23 cellular contexts compared by ENCODE assay signal in genomic region chr13:53238241-53238640, GRCh38.
A peak's percentile ranks its signal among the peaks of the same experiment; 100 is the strongest.
DNase-seq lines count a peak whose midpoint lies in the region; ATAC-seq and TF ChIP-seq lines count a peak whose summit lies in the region.
"Had no signal": no experiment of that assay in that cellular context is flagged by ENCODE, and none has a peak within 500 bp of the region (broad histone marks: within the 10 kb centered on the region; RNA-seq: fewer than 3 reads in every experiment).

No MANE protein-coding gene starts in this region.

- no peak overlapping the region for H3K27ac ChIP-seq in smooth muscle cell (ENCODE audit: low read depth)
- H3K27ac ChIP-seq: breast epithelium, gastrocnemius medialis, GM23248, left lung, neutrophil, SJSA1, transverse colon had no signal

- H3K4me3 Mint-ChIP-seq in WTC11: no peak overlapping the region
- H3K4me3 Mint-ChIP-seq: activated T-helper 17 cell treated with anti-CD3 and anti-CD28 coated beads, Interleukin-2, amount 50 U/mL, for 72 hours; stimulated activated naive B cell treated with anti-CD40 and anti-IgM and Interleukin-4, amounts not matched to agents 10 μg/mL and 1 μg/mL and 100 μg/mL, for 72 hours; T-helper 2 cell treated with Interferon-gamma antibody and Interleukin-4, amounts not matched to agents 5 μg/mL and 100 μg/mL, for 36 hours had no signal

- peak; percentile 60 for ATAC-seq in WTC11
- ATAC-seq: activated T-helper 17 cell treated with anti-CD3 and anti-CD28 coated beads, Interleukin-2, amount 50 U/mL, for 72 hours; gastrocnemius medialis; left lung; mucosa of descending colon; stimulated activated naive B cell treated with anti-CD40 and anti-IgM and Interleukin-4, amounts not matched to agents 10 μg/mL and 1 μg/mL and 100 μg/mL, for 72 hours had no signal

- no peak overlapping the region for H3K4me3 ChIP-seq in smooth muscle cell
- H3K4me3 ChIP-seq: breast epithelium, dorsolateral prefrontal cortex, gastrocnemius medialis, GM23248, left lung, mucosa of descending colon, SJSA1, transverse colon had no signal

- H3K27me3 ChIP-seq in smooth muscle cell (ENCODE audit: low read depth): peaks cover 43% of the 10 kb centered on the region
- H3K27me3 ChIP-seq: BE2C, gastrocnemius medialis, SJSA1, transverse colon had no signal

- no peaks in the 10 kb centered on the region for H4K20me1 ChIP-seq in smooth muscle cell (ENCODE audit: low read depth)

- peak overlapping the region; percentile 13 for H3K4me2 ChIP-seq in smooth muscle cell

- no peaks in the 10 kb centered on the region for H3K27me3 Mint-ChIP-seq in WTC11 (ENCODE audit: low read depth)
- H3K27me3 Mint-ChIP-seq: stimulated activated naive B cell treated with anti-CD40 and anti-IgM and Interleukin-4, amounts not matched to agents 10 μg/mL and 1 μg/mL and 100 μg/mL, for 72 hours had no signal

- WGBS in smooth muscle cell (ENCODE audit: low lambda C conversion rate): 53% methylated on average over 10 of the region's 10 CpGs

- CTCF ChIA-PET in WTC11 (lab: Charles Lee): no interaction called here

- no peaks in the 10 kb centered on the region for H3F3A ChIP-seq in smooth muscle cell (ENCODE audit: low read depth)

- peaks cover 15% of the 10 kb centered on the region for H3K4me1 ChIP-seq in smooth muscle cell (ENCODE audit: low read depth)
- H3K4me1 ChIP-seq: BE2C, breast epithelium, gastrocnemius medialis, left lung, SJSA1, transverse colon had no signal

- TF ChIP-seq CTCF in WTC11 (IDR thresholded peaks at IDR 0.05) (no peak), smooth muscle cell (IDR thresholded peaks at IDR 0.05; ENCODE audit: borderline replicate concordance, insufficient read depth, poor library complexity, severe bottlenecking) (no peak)

- H3K27ac Mint-ChIP-seq in WTC11: no peak overlapping the region
- H3K27ac Mint-ChIP-seq: activated T-helper 17 cell treated with anti-CD3 and anti-CD28 coated beads, Interleukin-2, amount 50 U/mL, for 72 hours; stimulated activated naive B cell treated with anti-CD40 and anti-IgM and Interleukin-4, amounts not matched to agents 10 μg/mL and 1 μg/mL and 100 μg/mL, for 72 hours; T-helper 2 cell treated with Interferon-gamma antibody and Interleukin-4, amounts not matched to agents 5 μg/mL and 100 μg/mL, for 36 hours had no signal

- H3K9ac ChIP-seq in smooth muscle cell (ENCODE audit: low read depth): no peak overlapping the region
- H3K9ac ChIP-seq: GM23248 had no signal

- peak; percentile 56 for DNase-seq in NCI-H146 (lab: John Stamatoyannopoulos, UW)
- no peak for DNase-seq in NCI-H146 treated with DMSO at 0.1 percent for 48 hours (lab: John Stamatoyannopoulos, UW; ENCODE audit: unreplicated experiment)
- peak; percentile 8 for DNase-seq in NCI-H2227 (lab: John Stamatoyannopoulos, UW; ENCODE audit: unreplicated experiment)
- DNase-seq in WTC11 (ENCODE audit: low spot score): peak; percentile 19
- DNase-seq in smooth muscle cell (lab: John Stamatoyannopoulos, UW; ENCODE audit: unreplicated experiment): no peak
- no peak for DNase-seq in activated CD4-positive, alpha-beta T cell treated with anti-CD3 and anti-CD28 coated beads, Interleukin-2, amount 50 U/mL, for 4 hours
- no peak for DNase-seq in NOMO-1 treated with dmso at 0.1 percent for 144 hours (lab: John Stamatoyannopoulos, UW; ENCODE audit: unreplicated experiment)
- DNase-seq in stimulated activated CD4-positive, alpha-beta T cell treated with anti-CD3 and anti-CD28 coated beads, Interleukin-4, amount 100 ng/mL, for 24 hours: no peak
- DNase-seq: 8988T; activated CD4-positive, CD25-positive, alpha-beta regulatory T cell treated with anti-CD3 and anti-CD28 coated beads, Interleukin-2, amount 50 U/mL, for 72 hours; BE2C; gastrocnemius medialis; GM23248; left lung; mucosa of descending colon; stimulated activated naive B cell treated with anti-CD40 and anti-IgM and Interleukin-4, amounts not matched to agents 10 μg/mL and 1 μg/mL and 100 μg/mL, for 72 hours; transverse colon had no signal

- H3K4me1 Mint-ChIP-seq in WTC11: peaks cover 32% of the 10 kb centered on the region
- H3K4me1 Mint-ChIP-seq: activated T-helper 17 cell treated with anti-CD3 and anti-CD28 coated beads, Interleukin-2, amount 50 U/mL, for 72 hours; stimulated activated naive B cell treated with anti-CD40 and anti-IgM and Interleukin-4, amounts not matched to agents 10 μg/mL and 1 μg/mL and 100 μg/mL, for 72 hours had no signal

- H3K36me3 Mint-ChIP-seq in WTC11: no peaks in the 10 kb centered on the region
- H3K36me3 Mint-ChIP-seq: stimulated activated naive B cell treated with anti-CD40 and anti-IgM and Interleukin-4, amounts not matched to agents 10 μg/mL and 1 μg/mL and 100 μg/mL, for 72 hours had no signal

- no peak overlapping the region for H2AFZ ChIP-seq in smooth muscle cell (ENCODE audit: low read depth)
- H2AFZ ChIP-seq: GM23248 had no signal

- H3K9me3 Mint-ChIP-seq in WTC11: no peaks in the 10 kb centered on the region
- H3K9me3 Mint-ChIP-seq: activated T-helper 17 cell treated with anti-CD3 and anti-CD28 coated beads, Interleukin-2, amount 50 U/mL, for 72 hours; stimulated activated naive B cell treated with anti-CD40 and anti-IgM and Interleukin-4, amounts not matched to agents 10 μg/mL and 1 μg/mL and 100 μg/mL, for 72 hours; T-helper 2 cell treated with Interferon-gamma antibody and Interleukin-4, amounts not matched to agents 5 μg/mL and 100 μg/mL, for 36 hours had no signal

- no peaks in the 10 kb centered on the region for H3K36me3 ChIP-seq in smooth muscle cell (ENCODE audit: low read depth)
- H3K36me3 ChIP-seq: BE2C, breast epithelium, gastrocnemius medialis, left lung, neutrophil, SJSA1, transverse colon had no signal

- POLR2A ChIA-PET in WTC11 (lab: Charles Lee): interaction anchor here (0.5 kb wide), 1 partner anchor 540 kb away, joined by 3 read pairs; no protein-coding TSS in a partner anchor

- no peaks in the 10 kb centered on the region for H3K79me2 ChIP-seq in smooth muscle cell (ENCODE audit: low read depth)

- no peaks in the 10 kb centered on the region for H3K9me3 ChIP-seq in smooth muscle cell (replicated peaks; ENCODE audit: low read depth)
- H3K9me3 ChIP-seq: BE2C, breast epithelium, gastrocnemius medialis, left lung, mucosa of descending colon, neutrophil, SJSA1, transverse colon had no signal

TF ChIP-seq in WTC11, 78 proteins besides CTCF, POLR2A, EP300 and RAD21:
- no peak for TF ChIP-seq MAX (CRISPR knock-in tag; IDR thresholded peaks at IDR 0.05)
- TF ChIP-seq CDX4 (CRISPR knock-in tag; IDR thresholded peaks at IDR 0.05; ENCODE audit: borderline replicate concordance): no peak
- TF ChIP-seq USF2 (CRISPR knock-in tag; IDR thresholded peaks at IDR 0.05): no peak
- TF ChIP-seq CREB1 (CRISPR knock-in tag; IDR thresholded peaks at IDR 0.05): no peak

Comparison
In these comparisons a context has a peak if more than half of its experiments do, and no peak if none do; other contexts are left out.
1. DNase-seq: peak in NCI-H146 (single experiment), NCI-H2227 (single experiment) and WTC11 (single experiment); none in NCI-H146 treated with DMSO at 0.1 percent for 48 hours (single experiment), smooth muscle cell (single experiment), activated CD4-positive, alpha-beta T cell treated with anti-CD3 and anti-CD28 coated beads, Interleukin-2, amount 50 U/mL, for 4 hours (0 of 2), NOMO-1 treated with dmso at 0.1 percent for 144 hours (single experiment) and stimulated activated CD4-positive, alpha-beta T cell treated with anti-CD3 and anti-CD28 coated beads, Interleukin-4, amount 100 ng/mL, for 24 hours (single experiment).